In the genomic region with DNA sequence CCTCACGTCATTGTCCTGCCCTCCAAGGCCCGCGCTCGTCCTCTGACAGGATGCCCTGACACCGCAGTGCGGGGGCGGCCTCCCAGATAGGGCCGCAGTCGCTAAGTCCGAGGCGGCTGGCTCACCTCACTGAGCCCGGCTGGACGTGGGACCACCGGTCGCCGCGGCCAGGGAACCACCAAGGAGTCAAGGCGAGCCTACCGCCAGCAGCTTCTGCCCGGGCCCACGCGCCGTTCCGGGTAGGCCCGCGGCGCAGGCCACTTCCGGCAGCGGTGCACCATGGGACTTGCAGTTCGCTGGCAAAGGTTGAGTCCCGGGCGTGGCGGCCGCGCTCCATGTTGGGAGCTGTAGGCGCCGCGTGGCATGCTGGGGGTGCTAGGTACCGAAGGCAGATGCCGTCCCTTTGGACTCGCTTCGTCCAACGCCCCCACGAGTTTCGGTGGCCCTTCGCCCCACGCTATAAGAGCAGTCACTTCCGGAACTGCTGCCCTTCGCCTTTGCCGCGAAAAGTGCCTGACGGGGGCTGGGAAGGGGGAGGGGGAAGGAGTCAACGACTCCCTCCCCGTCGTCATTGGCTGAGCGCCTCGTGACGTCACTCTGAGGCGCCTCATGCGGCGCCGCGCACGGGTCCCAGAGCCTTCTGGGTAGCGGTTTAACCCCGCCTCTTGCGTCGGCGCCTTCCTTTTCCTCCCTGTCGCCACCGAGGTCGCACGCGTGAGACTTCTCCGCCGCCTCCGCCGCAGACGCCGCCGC, we compare ENCODE assay signal across 8 cellular contexts. TPM values are rescaled to one million over a fixed set of nuclear protein-coding genes. Genes with fewer than 3 reads are reported as not detected.
DNase-seq lines count a peak whose midpoint lies in the region; ATAC-seq lines count a peak whose summit lies in the region.

A gene (plus strand): TSS at position 681 of the 753 bp plus-strand sequence. CDS start 268 bp downstream, outside the sequence.

- peaks cover 25% of the 10 kb centered on the region for H3K36me3 ChIP-seq in CD4-positive, alpha-beta memory T cell (ENCODE audit: insufficient read depth, low read length)

- CTCF ChIA-PET in CD4-positive, alpha-beta memory T cell (lab: Charles Lee; ENCODE audit: partially characterized antibody) = interaction anchor here (0.8 to 1.7 kb wide), 2 partner anchors 10 to 39 kb away, joined by 3 read pairs; a partner anchor contains a TSS

- H3K27ac Mint-ChIP-seq in CD4-positive, alpha-beta memory T cell = peak within 1 kb of the TSS; percentile 98 to 100 (median 99)

- H3K27me3 Mint-ChIP-seq in CD4-positive, alpha-beta memory T cell = no peaks in the 10 kb centered on the region

- POLR2A ChIA-PET in CD4-positive, alpha-beta memory T cell (lab: Charles Lee; ENCODE audit: partially characterized antibody) = interaction anchor here (0.7 to 4.7 kb wide), 21 partner anchors 11 to 602 kb away, joined by 3 to 109 read pairs (median 5); a partner anchor contains a TSS

- DNase-seq in CD4-positive, alpha-beta memory T cell = peak; percentile 97 to 99 (median 97)
- DNase-seq in HS-27A (ENCODE audit: low read depth) (peak; percentile 93), NK-92 (lab: John Stamatoyannopoulos, UW; ENCODE audit: unreplicated experiment) (peak; percentile 81), lung microvascular endothelial cell (ENCODE audit: low read depth in 2 of 2) (peak; percentile 98)
- peak; percentile 92 to 98 for DNase-seq in activated CD8-positive, alpha-beta memory T cell treated with anti-CD3 and anti-CD28 coated beads for 1 hour (ENCODE audit: extremely low read depth in 1 of 2, low read depth in 1 of 2)
- DNase-seq in effector CD4-positive, alpha-beta T cell = peak; percentile 98
- DNase-seq in stimulated activated CD4-positive, alpha-beta T cell treated with anti-CD3 and anti-CD28 coated beads, TNF-alpha, amount 100 ng/mL, for 48 hours (ENCODE audit: low read depth in 3 of 3) = peak; percentile 96 to 97 (median 97)

- no peaks in the 10 kb centered on the region for H3K27me3 ChIP-seq in CD4-positive, alpha-beta memory T cell (ENCODE audit: insufficient read depth, low read length)

- intact Hi-C loops in CD4-positive, alpha-beta memory T cell (cut with micrococcal nuclease) = loop anchor here (1.0 to 5.0 kb wide), 6 partner anchors 10 to 602 kb away; a partner anchor contains a TSS

- H3K9me3 Mint-ChIP-seq in CD4-positive, alpha-beta memory T cell = peaks cover 0 to 3% (median 0%) of the 10 kb centered on the region in 8 donors

- H3K4me3 Mint-ChIP-seq in CD4-positive, alpha-beta memory T cell = peak within 1 kb of the TSS; percentile 91 to 98 (median 94)

- no peaks in the 10 kb centered on the region for H3K9me3 ChIP-seq in CD4-positive, alpha-beta memory T cell (ENCODE audit: control insufficient read depth in 1 of 2, low read length in 2 of 2)

- peaks cover 35% of the 10 kb centered on the region for H3K4me1 ChIP-seq in CD4-positive, alpha-beta memory T cell (ENCODE audit: insufficient read depth, low read length)

- peak; percentile 59 for ATAC-seq in GM19467 (IDR thresholded peaks at IDR 0.05; ENCODE audit: unreplicated experiment)

- peaks cover 4 to 34% of the 10 kb centered on the region in 2 donors for H3K36me3 Mint-ChIP-seq in CD4-positive, alpha-beta memory T cell

- peak within 1 kb of the TSS; percentile 53 to 100 for H3K4me3 ChIP-seq in CD4-positive, alpha-beta memory T cell (ENCODE audit: low read length in 2 of 2)

- H3K27ac ChIP-seq in CD4-positive, alpha-beta memory T cell (ENCODE audit: low read depth, low read length) = peak within 1 kb of the TSS; percentile 96

- H3K4me1 Mint-ChIP-seq in CD4-positive, alpha-beta memory T cell = peaks cover 8 to 48% (median 29%) of the 10 kb centered on the region in 4 donors

RNA-seq across cellular contexts. Expression of the gene that starts here (rescaled TPM):
- 1,000 to 10,000 TPM; 4,870 to 5,155 TPM for total RNA-seq in CD4-positive, alpha-beta memory T cell
- 1,000 to 10,000 TPM; 1,822 to 3,757 TPM for polyA plus RNA-seq in CD4-positive, alpha-beta memory T cell
- 232 and 383 TPM in 2 replicates for total RNA-seq in lung microvascular endothelial cell

Comparison
In these comparisons a context has a peak if more than half of its experiments do, and no peak if none do; other contexts are left out.
1. Peak in every context shown above with its lines: DNase-seq, ATAC-seq, H3K4me3 ChIP-seq and H3K27ac ChIP-seq.
2. RNA of the gene that starts here (total RNA-seq): 4,870 to 5,155 TPM in CD4-positive, alpha-beta memory T cell; 232 to 383 TPM in lung microvascular endothelial cell; every median in the first group is over 10 times any median in the second.